In the genomic region with DNA sequence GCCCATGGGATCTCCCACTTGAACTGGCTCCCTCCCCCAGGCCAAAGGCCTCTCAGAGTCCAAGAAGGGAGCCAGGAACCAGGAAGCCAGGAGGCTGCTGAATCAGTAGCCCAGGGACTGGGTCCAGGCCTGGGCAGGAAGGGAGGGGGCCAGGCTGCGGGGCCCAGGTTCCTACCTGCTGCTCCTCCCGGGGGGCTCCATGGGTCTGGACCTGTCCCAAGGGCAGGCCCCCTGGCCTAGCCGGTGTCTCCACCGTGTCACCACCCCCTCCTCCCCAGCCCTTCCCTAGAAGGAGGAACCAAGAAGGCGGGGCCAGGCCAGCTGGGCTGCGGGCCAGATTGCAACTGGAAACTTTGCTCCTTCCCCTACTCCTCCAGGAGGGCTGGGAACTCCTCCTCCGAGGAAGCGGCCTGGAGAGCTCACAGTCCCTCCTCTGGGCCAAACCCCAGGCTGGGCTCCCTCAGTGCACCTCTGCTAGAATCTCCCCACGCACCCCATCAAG, we compare ENCODE assay signal across 8 cellular contexts. TPM values are rescaled to one million over a fixed set of nuclear protein-coding genes. Genes with fewer than 3 reads are reported as not detected.
DNase-seq lines count a peak whose midpoint lies in the region; ATAC-seq, FAIRE-seq and TF ChIP-seq lines count a peak whose summit lies in the region.

Gene IQSEC2 (minus strand): TSS at position 264 of the 502 bp plus-strand sequence.

- H3K79me2 ChIP-seq in astrocyte (ENCODE audit: insufficient read depth, low read length) = no peaks in the 10 kb centered on the region

- intact Hi-C loops in left ventricle myocardium inferior (cut with micrococcal nuclease) = no loop called here

- no peak for FAIRE-seq in astrocyte (lab: Jason Lieb, UNC)

- no peak for TF ChIP-seq CTCF in astrocyte (IDR thresholded peaks at IDR 0.05; ENCODE audit: insufficient read depth, low read depth, low read length)
- TF ChIP-seq CTCF in left ventricle myocardium inferior (IDR thresholded peaks at IDR 0.05; ENCODE audit: borderline replicate concordance) = no peak
- TF ChIP-seq CTCF in retinal pigment epithelial cell (conservative IDR thresholded peaks at IDR 0.05; ENCODE audit: low read depth, low read length) = no peak

- peak within 1 kb of the TSS; percentile 46 for H2AFZ ChIP-seq in astrocyte (ENCODE audit: low read depth, low read length)

- CTCF ChIA-PET in activated naive CD4-positive, alpha-beta T cell treated with anti-CD3 and anti-CD28 coated beads, Interleukin-2, amount 10 ng/mL, durations not matched to agents 7 days and 5 days (lab: Charles Lee) = interaction anchor here (0.7 kb wide), 1 partner anchor 9 kb away, joined by 3 read pairs; no protein-coding TSS in a partner anchor

- no peaks in the 10 kb centered on the region for H3K36me3 ChIP-seq in astrocyte (ENCODE audit: insufficient read depth, low read length)
- no peaks in the 10 kb centered on the region for H3K36me3 ChIP-seq in left ventricle myocardium inferior

- H3K4me2 ChIP-seq in astrocyte (ENCODE audit: low read length) = peak within 1 kb of the TSS; percentile 80

- H3K4me1 ChIP-seq in astrocyte (ENCODE audit: insufficient read depth, low read length) (peaks cover 11% of the 10 kb centered on the region), left ventricle myocardium inferior (peaks cover 47% of the 10 kb centered on the region)

- peak within 1 kb of the TSS; percentile 66 for H3K27ac Mint-ChIP-seq in astrocyte (ENCODE audit: unreplicated experiment)
- no peak within 1 kb of the TSS for H3K27ac Mint-ChIP-seq in activated naive CD4-positive, alpha-beta T cell treated with anti-CD3 and anti-CD28 coated beads, Interleukin-2, amount 10 ng/mL, durations not matched to agents 7 days and 5 days

- ATAC-seq in HG02885 (IDR thresholded peaks at IDR 0.05; ENCODE audit: poor library complexity, unreplicated experiment) = no peak

- no peaks in the 10 kb centered on the region for H3K36me3 Mint-ChIP-seq in astrocyte (ENCODE audit: low read depth, unreplicated experiment)
- no peaks in the 10 kb centered on the region for H3K36me3 Mint-ChIP-seq in activated naive CD4-positive, alpha-beta T cell treated with anti-CD3 and anti-CD28 coated beads, Interleukin-2, amount 10 ng/mL, durations not matched to agents 7 days and 5 days

- DNase-seq in Ammon's horn (ENCODE audit: low spot score) (peak; percentile 62), LoVo (ENCODE audit: low spot score) (peak; percentile 70), astrocyte (ENCODE audit: low read depth) (peak; percentile 71), left ventricle myocardium inferior (peak; percentile 85), retinal pigment epithelial cell (ENCODE audit: low read depth) (no peak)
- no peak for DNase-seq in activated naive CD4-positive, alpha-beta T cell treated with anti-CD3 and anti-CD28 coated beads, Interleukin-2, amount 10 ng/mL, durations not matched to agents 7 days and 5 days
- no peak for DNase-seq in activated CD4-positive, alpha-beta T cell treated with anti-CD3 and anti-CD28 coated beads, Interleukin-2, amount 50 U/mL, for 48 hours

- H3K4me1 Mint-ChIP-seq in astrocyte (ENCODE audit: low read depth, unreplicated experiment) = peaks cover 2% of the 10 kb centered on the region
- peaks cover 16% of the 10 kb centered on the region for H3K4me1 Mint-ChIP-seq in activated naive CD4-positive, alpha-beta T cell treated with anti-CD3 and anti-CD28 coated beads, Interleukin-2, amount 10 ng/mL, durations not matched to agents 7 days and 5 days

- H3K9me3 Mint-ChIP-seq in astrocyte (ENCODE audit: unreplicated experiment) = no peaks in the 10 kb centered on the region
- H3K9me3 Mint-ChIP-seq in activated naive CD4-positive, alpha-beta T cell treated with anti-CD3 and anti-CD28 coated beads, Interleukin-2, amount 10 ng/mL, durations not matched to agents 7 days and 5 days = no peaks in the 10 kb centered on the region

- H3K4me3 ChIP-seq in astrocyte (ENCODE audit: insufficient read depth, low read depth, low read length) (peak within 1 kb of the TSS; percentile 25), left ventricle myocardium inferior (peak within 1 kb of the TSS; percentile 65), retinal pigment epithelial cell (ENCODE audit: low read length) (peak within 1 kb of the TSS; percentile 27)

- H4K20me1 ChIP-seq in astrocyte (ENCODE audit: insufficient read depth, low read length) = no peaks in the 10 kb centered on the region

- H3K27ac ChIP-seq in astrocyte (ENCODE audit: low read depth, low read length) (peak within 1 kb of the TSS; percentile 49), left ventricle myocardium inferior (replicated peaks) (peak within 1 kb of the TSS; percentile 83)

- H3K9ac ChIP-seq in astrocyte (ENCODE audit: low read length) = peak within 1 kb of the TSS; percentile 60

- no peaks in the 10 kb centered on the region for H3K27me3 ChIP-seq in astrocyte (ENCODE audit: insufficient read depth, low read length)
- no peaks in the 10 kb centered on the region for H3K27me3 ChIP-seq in left ventricle myocardium inferior (ENCODE audit: low read depth)

- peak within 1 kb of the TSS; percentile 20 for H3K4me3 Mint-ChIP-seq in astrocyte (ENCODE audit: unreplicated experiment)
- H3K4me3 Mint-ChIP-seq in activated naive CD4-positive, alpha-beta T cell treated with anti-CD3 and anti-CD28 coated beads, Interleukin-2, amount 10 ng/mL, durations not matched to agents 7 days and 5 days = no peak within 1 kb of the TSS

- H3K9me3 ChIP-seq in astrocyte (ENCODE audit: insufficient read depth, low read depth, low read length) (no peaks in the 10 kb centered on the region), left ventricle myocardium inferior (replicated peaks) (no peaks in the 10 kb centered on the region)

- H3K27me3 Mint-ChIP-seq in astrocyte (ENCODE audit: low read depth, unreplicated experiment) = no peaks in the 10 kb centered on the region
- H3K27me3 Mint-ChIP-seq in activated naive CD4-positive, alpha-beta T cell treated with anti-CD3 and anti-CD28 coated beads, Interleukin-2, amount 10 ng/mL, durations not matched to agents 7 days and 5 days = peaks cover 19% of the 10 kb centered on the region

RNA-seq across cellular contexts. Expression of gene IQSEC2, which starts in this region (rescaled TPM):
- total RNA-seq in astrocyte (8.2 and 9.2 TPM in 2 replicates), left ventricle myocardium inferior (17.1 TPM)

Comparison
In these comparisons a context has a peak if more than half of its experiments do, and no peak if none do; other contexts are left out.
1. DNase-seq: peak in Ammon's horn (single experiment), LoVo (single experiment), astrocyte (single experiment) and left ventricle myocardium inferior (single experiment); none in retinal pigment epithelial cell (single experiment), activated naive CD4-positive, alpha-beta T cell treated with anti-CD3 and anti-CD28 coated beads, Interleukin-2, amount 10 ng/mL, durations not matched to agents 7 days and 5 days (single experiment) and activated CD4-positive, alpha-beta T cell treated with anti-CD3 and anti-CD28 coated beads, Interleukin-2, amount 50 U/mL, for 48 hours (0 of 2).
2. Peak in every context shown above with its lines, with median percentiles within 50 percentile points of each other: H3K4me3 ChIP-seq.